ENCODE assay signal across 1 cellular context in the genomic region with DNA sequence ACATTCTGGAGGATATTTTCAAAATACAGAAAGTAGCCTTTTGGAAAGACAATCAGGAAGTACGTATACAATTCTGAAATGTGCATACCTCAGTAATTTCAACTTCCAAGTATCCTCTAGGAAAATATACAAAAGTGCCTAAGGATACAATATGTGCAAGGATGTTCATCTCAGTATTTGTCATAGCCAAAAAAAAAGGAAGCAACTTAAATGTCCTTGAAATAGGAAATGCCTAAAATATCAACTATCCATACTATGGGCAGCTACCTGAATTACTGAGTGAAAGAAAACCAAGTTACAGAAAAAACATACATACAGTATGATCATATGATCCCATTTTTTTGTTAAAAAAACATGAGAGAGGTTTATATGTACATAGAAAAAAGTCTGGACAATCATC.
TF ChIP-seq lines count a peak whose summit lies in the region.

No MANE protein-coding gene starts in this region.

TF ChIP-seq in K562, 482 proteins besides CTCF, POLR2A, EP300 and RAD21:
- TF ChIP-seq MIER1 (IDR thresholded peaks at IDR 0.05; ENCODE audit: low read depth) (no peak), FOXP1 (CRISPR knock-in tag; IDR thresholded peaks at IDR 0.05) (no peak), THRAP3 (IDR thresholded peaks at IDR 0.05; ENCODE audit: borderline replicate concordance) (0 out of 2 replicates have a peak, but pooled peaks have one; percentile 74), GATAD2B (IDR thresholded peaks at IDR 0.05; ENCODE audit: borderline replicate concordance) (0 out of 2 replicates have a peak, but pooled peaks have one; percentile 57), POLR2H (tag; IDR thresholded peaks at IDR 0.05; ENCODE audit: low read depth) (0 out of 2 replicates have a peak, but pooled peaks have one; percentile 10), TRIM24 (IDR thresholded peaks at IDR 0.05) (0 out of 4 replicates have a peak, but pooled peaks of 1 of the 2 experiments have one; percentile 2), ZNF316 (IDR thresholded peaks at IDR 0.05) (peak; percentile 71)
- TF ChIP-seq, protein P1, sequence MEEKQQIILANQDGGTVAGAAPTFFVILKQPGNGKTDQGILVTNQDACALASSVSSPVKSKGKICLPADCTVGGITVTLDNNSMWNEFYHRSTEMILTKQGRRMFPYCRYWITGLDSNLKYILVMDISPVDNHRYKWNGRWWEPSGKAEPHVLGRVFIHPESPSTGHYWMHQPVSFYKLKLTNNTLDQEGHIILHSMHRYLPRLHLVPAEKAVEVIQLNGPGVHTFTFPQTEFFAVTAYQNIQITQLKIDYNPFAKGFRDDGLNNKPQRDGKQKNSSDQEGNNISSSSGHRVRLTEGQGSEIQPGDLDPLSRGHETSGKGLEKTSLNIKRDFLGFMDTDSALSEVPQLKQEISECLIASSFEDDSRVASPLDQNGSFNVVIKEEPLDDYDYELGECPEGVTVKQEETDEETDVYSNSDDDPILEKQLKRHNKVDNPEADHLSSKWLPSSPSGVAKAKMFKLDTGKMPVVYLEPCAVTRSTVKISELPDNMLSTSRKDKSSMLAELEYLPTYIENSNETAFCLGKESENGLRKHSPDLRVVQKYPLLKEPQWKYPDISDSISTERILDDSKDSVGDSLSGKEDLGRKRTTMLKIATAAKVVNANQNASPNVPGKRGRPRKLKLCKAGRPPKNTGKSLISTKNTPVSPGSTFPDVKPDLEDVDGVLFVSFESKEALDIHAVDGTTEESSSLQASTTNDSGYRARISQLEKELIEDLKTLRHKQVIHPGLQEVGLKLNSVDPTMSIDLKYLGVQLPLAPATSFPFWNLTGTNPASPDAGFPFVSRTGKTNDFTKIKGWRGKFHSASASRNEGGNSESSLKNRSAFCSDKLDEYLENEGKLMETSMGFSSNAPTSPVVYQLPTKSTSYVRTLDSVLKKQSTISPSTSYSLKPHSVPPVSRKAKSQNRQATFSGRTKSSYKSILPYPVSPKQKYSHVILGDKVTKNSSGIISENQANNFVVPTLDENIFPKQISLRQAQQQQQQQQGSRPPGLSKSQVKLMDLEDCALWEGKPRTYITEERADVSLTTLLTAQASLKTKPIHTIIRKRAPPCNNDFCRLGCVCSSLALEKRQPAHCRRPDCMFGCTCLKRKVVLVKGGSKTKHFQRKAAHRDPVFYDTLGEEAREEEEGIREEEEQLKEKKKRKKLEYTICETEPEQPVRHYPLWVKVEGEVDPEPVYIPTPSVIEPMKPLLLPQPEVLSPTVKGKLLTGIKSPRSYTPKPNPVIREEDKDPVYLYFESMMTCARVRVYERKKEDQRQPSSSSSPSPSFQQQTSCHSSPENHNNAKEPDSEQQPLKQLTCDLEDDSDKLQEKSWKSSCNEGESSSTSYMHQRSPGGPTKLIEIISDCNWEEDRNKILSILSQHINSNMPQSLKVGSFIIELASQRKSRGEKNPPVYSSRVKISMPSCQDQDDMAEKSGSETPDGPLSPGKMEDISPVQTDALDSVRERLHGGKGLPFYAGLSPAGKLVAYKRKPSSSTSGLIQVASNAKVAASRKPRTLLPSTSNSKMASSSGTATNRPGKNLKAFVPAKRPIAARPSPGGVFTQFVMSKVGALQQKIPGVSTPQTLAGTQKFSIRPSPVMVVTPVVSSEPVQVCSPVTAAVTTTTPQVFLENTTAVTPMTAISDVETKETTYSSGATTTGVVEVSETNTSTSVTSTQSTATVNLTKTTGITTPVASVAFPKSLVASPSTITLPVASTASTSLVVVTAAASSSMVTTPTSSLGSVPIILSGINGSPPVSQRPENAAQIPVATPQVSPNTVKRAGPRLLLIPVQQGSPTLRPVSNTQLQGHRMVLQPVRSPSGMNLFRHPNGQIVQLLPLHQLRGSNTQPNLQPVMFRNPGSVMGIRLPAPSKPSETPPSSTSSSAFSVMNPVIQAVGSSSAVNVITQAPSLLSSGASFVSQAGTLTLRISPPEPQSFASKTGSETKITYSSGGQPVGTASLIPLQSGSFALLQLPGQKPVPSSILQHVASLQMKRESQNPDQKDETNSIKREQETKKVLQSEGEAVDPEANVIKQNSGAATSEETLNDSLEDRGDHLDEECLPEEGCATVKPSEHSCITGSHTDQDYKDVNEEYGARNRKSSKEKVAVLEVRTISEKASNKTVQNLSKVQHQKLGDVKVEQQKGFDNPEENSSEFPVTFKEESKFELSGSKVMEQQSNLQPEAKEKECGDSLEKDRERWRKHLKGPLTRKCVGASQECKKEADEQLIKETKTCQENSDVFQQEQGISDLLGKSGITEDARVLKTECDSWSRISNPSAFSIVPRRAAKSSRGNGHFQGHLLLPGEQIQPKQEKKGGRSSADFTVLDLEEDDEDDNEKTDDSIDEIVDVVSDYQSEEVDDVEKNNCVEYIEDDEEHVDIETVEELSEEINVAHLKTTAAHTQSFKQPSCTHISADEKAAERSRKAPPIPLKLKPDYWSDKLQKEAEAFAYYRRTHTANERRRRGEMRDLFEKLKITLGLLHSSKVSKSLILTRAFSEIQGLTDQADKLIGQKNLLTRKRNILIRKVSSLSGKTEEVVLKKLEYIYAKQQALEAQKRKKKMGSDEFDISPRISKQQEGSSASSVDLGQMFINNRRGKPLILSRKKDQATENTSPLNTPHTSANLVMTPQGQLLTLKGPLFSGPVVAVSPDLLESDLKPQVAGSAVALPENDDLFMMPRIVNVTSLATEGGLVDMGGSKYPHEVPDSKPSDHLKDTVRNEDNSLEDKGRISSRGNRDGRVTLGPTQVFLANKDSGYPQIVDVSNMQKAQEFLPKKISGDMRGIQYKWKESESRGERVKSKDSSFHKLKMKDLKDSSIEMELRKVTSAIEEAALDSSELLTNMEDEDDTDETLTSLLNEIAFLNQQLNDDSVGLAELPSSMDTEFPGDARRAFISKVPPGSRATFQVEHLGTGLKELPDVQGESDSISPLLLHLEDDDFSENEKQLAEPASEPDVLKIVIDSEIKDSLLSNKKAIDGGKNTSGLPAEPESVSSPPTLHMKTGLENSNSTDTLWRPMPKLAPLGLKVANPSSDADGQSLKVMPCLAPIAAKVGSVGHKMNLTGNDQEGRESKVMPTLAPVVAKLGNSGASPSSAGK (IDR thresholded peaks at IDR 0.05), result 0 out of 2 replicates have a peak, but pooled peaks have one; percentile 8
